Comparison of ENCODE assay signal across 1 cellular context in genomic region chr18:12049983-12050811, GRCh38.
A peak's percentile ranks its signal among the peaks of the same experiment; 100 is the strongest.
TF ChIP-seq lines count a peak whose summit lies in the region.

No MANE protein-coding gene starts in this region.

TF ChIP-seq in GM12878, 131 proteins besides CTCF, POLR2A, EP300 and RAD21 (continued from another document and continues in another):
- TF ChIP-seq RELB (IDR thresholded peaks at IDR 0.05; ENCODE audit: low read depth), result peak; percentile 88
- TF ChIP-seq, protein P1, sequence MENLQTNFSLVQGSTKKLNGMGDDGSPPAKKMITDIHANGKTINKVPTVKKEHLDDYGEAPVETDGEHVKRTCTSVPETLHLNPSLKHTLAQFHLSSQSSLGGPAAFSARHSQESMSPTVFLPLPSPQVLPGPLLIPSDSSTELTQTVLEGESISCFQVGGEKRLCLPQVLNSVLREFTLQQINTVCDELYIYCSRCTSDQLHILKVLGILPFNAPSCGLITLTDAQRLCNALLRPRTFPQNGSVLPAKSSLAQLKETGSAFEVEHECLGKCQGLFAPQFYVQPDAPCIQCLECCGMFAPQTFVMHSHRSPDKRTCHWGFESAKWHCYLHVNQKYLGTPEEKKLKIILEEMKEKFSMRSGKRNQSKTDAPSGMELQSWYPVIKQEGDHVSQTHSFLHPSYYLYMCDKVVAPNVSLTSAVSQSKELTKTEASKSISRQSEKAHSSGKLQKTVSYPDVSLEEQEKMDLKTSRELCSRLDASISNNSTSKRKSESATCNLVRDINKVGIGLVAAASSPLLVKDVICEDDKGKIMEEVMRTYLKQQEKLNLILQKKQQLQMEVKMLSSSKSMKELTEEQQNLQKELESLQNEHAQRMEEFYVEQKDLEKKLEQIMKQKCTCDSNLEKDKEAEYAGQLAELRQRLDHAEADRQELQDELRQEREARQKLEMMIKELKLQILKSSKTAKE (IDR thresholded peaks at IDR 0.05; ENCODE audit: low read depth, poor library complexity, severe bottlenecking), result peak; percentile 49
- peak; percentile 94 for TF ChIP-seq EED (IDR thresholded peaks at IDR 0.05; ENCODE audit: low read depth)
- TF ChIP-seq ZNF217 (IDR thresholded peaks at IDR 0.05), result peak; percentile 79
- TF ChIP-seq ATF2 (IDR thresholded peaks at IDR 0.05; ENCODE audit: low read length), result peak; percentile 62
- peak; percentile 70 for TF ChIP-seq MEF2B (IDR thresholded peaks at IDR 0.05; ENCODE audit: partially characterized antibody, poor library complexity, severe bottlenecking)
- peak; percentile 27; the same call in 1 of the 2 replicates for TF ChIP-seq ATF7 (IDR thresholded peaks at IDR 0.05; ENCODE audit: low read depth)
- TF ChIP-seq NKRF (conservative IDR thresholded peaks at IDR 0.05), result no peak
- TF ChIP-seq ETV6 (conservative IDR thresholded peaks at IDR 0.05 in 1 of 2, IDR thresholded peaks at IDR 0.05 in 1 of 2; ENCODE audit: borderline replicate concordance in 1 of 2, low read depth in 1 of 2), result no peak
- 0 out of 2 replicates have a peak, but pooled peaks have one; percentile 17 for TF ChIP-seq ZNF687 (IDR thresholded peaks at IDR 0.05)
- TF ChIP-seq CBX5 (IDR thresholded peaks at IDR 0.05; ENCODE audit: low read depth), result no peak
- 0 out of 2 replicates have a peak, but pooled peaks have one; percentile 7 for TF ChIP-seq TCF3 (IDR thresholded peaks at IDR 0.05; ENCODE audit: borderline replicate concordance, insufficient read depth, low read depth, low read length)
- 0 out of 2 replicates have a peak, but pooled peaks have one; percentile 69 for TF ChIP-seq RCOR1 (conservative IDR thresholded peaks at IDR 0.05; ENCODE audit: low read depth, low read length)
- TF ChIP-seq MEF2A (IDR thresholded peaks at IDR 0.05; ENCODE audit: insufficient read depth, low read depth, low read length), result 0 out of 2 replicates have a peak, but pooled peaks have one; percentile 7
- TF ChIP-seq JUNB (IDR thresholded peaks at IDR 0.05), result peak; percentile 33
- TF ChIP-seq IKZF2 (IDR thresholded peaks at IDR 0.05), result peak; percentile 96
- TF ChIP-seq GATAD2B (conservative IDR thresholded peaks at IDR 0.05; ENCODE audit: low read depth), result peak; percentile 77
- TF ChIP-seq TBL1XR1 (IDR thresholded peaks at IDR 0.05; ENCODE audit: low read depth, low read length), result 0 out of 2 replicates have a peak, but pooled peaks have one; percentile 35
- peak; percentile 80 for TF ChIP-seq RUNX3 (IDR thresholded peaks at IDR 0.05; ENCODE audit: low read length)
- TF ChIP-seq HCFC1 (IDR thresholded peaks at IDR 0.05; ENCODE audit: low read length), result no peak
- 0 out of 2 replicates have a peak, but pooled peaks have one; percentile 18 for TF ChIP-seq TCF12 (IDR thresholded peaks at IDR 0.05; ENCODE audit: low read depth, low read length)
- TF ChIP-seq BHLHE40 (IDR thresholded peaks at IDR 0.05; ENCODE audit: borderline replicate concordance in 1 of 2, low read depth in 2 of 2, low read length in 1 of 2), result peak in 1 of 2 experiments; percentile 27; a peak in 1 of 4 replicates
- peak; percentile 47; the same call in 1 of the 2 replicates for TF ChIP-seq NR2F1 (conservative IDR thresholded peaks at IDR 0.05)
- peak; percentile 41; the same call in 1 of the 2 replicates for TF ChIP-seq PAX5 (IDR thresholded peaks at IDR 0.05; ENCODE audit: borderline replicate concordance, low read depth, low read length)
- TF ChIP-seq STAT1 (conservative IDR thresholded peaks at IDR 0.05), result no peak
- TF ChIP-seq BCL11A (IDR thresholded peaks at IDR 0.05; ENCODE audit: low read depth, low read length), result peak; percentile 77; the same call in 1 of the 2 replicates
- TF ChIP-seq BMI1 (IDR thresholded peaks at IDR 0.05; ENCODE audit: borderline replicate concordance), result 0 out of 2 replicates have a peak, but pooled peaks have one; percentile 55
- 0 out of 3 replicates have a peak, but pooled peaks have one; percentile 20 for TF ChIP-seq POU2F2 (IDR thresholded peaks at IDR 0.05; ENCODE audit: borderline replicate concordance, low read depth, low read length)
- TF ChIP-seq YY1 (IDR thresholded peaks at IDR 0.05; ENCODE audit: low read depth, low read length), result peak; percentile 91
- peak; percentile 44 for TF ChIP-seq CUX1 (IDR thresholded peaks at IDR 0.05; ENCODE audit: insufficient replicate concordance, low read depth, low read length)
- no peak for TF ChIP-seq FOXK2 (IDR thresholded peaks at IDR 0.05)
- TF ChIP-seq KAT2A (conservative IDR thresholded peaks at IDR 0.05; ENCODE audit: control insufficient read depth, low read depth, low read length), result no peak
- TF ChIP-seq RFX5 (IDR thresholded peaks at IDR 0.05; ENCODE audit: low read depth, low read length), result no peak
- no peak for TF ChIP-seq SP1 (IDR thresholded peaks at IDR 0.05; ENCODE audit: low read depth, low read length)
- TF ChIP-seq MTA3 (IDR thresholded peaks at IDR 0.05; ENCODE audit: borderline replicate concordance, low read length), result peak; percentile 45; the same call in 1 of the 2 replicates
- peak; percentile 59; the same call in 1 of the 2 replicates for TF ChIP-seq CBFB (IDR thresholded peaks at IDR 0.05; ENCODE audit: low read depth)
- TF ChIP-seq, protein P2, sequence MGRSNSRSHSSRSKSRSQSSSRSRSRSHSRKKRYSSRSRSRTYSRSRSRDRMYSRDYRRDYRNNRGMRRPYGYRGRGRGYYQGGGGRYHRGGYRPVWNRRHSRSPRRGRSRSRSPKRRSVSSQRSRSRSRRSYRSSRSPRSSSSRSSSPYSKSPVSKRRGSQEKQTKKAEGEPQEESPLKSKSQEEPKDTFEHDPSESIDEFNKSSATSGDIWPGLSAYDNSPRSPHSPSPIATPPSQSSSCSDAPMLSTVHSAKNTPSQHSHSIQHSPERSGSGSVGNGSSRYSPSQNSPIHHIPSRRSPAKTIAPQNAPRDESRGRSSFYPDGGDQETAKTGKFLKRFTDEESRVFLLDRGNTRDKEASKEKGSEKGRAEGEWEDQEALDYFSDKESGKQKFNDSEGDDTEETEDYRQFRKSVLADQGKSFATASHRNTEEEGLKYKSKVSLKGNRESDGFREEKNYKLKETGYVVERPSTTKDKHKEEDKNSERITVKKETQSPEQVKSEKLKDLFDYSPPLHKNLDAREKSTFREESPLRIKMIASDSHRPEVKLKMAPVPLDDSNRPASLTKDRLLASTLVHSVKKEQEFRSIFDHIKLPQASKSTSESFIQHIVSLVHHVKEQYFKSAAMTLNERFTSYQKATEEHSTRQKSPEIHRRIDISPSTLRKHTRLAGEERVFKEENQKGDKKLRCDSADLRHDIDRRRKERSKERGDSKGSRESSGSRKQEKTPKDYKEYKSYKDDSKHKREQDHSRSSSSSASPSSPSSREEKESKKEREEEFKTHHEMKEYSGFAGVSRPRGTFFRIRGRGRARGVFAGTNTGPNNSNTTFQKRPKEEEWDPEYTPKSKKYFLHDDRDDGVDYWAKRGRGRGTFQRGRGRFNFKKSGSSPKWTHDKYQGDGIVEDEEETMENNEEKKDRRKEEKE (IDR thresholded peaks at IDR 0.05), result no peak
- no peak for TF ChIP-seq FOS (IDR thresholded peaks at IDR 0.05; ENCODE audit: borderline replicate concordance, extremely low read depth, insufficient read length)
- TF ChIP-seq DPF2 (IDR thresholded peaks at IDR 0.05), result peak; percentile 96
